In genomic region chr20:8414611-8415274, GRCh38 we compare ENCODE assay signal across 10 cellular contexts.
DNase-seq lines count a peak whose midpoint lies in the region; ATAC-seq and TF ChIP-seq lines count a peak whose summit lies in the region.
"Had no signal": no experiment of that assay in that cellular context is flagged by ENCODE, and none has a peak within 500 bp of the region (broad histone marks: within the 10 kb centered on the region; RNA-seq: fewer than 3 reads in every experiment).

No MANE protein-coding gene starts in this region.

- no peaks in the 10 kb centered on the region for H3K9me3 Mint-ChIP-seq in endothelial cell (ENCODE audit: unreplicated experiment)

- no peak overlapping the region for H3K4me3 ChIP-seq in BE2C (ENCODE audit: low read depth, low read length)
- no peak overlapping the region for H3K4me3 ChIP-seq in HEK293 (ENCODE audit: low read depth, low read length)
- H3K4me3 ChIP-seq: SJCRH30 had no signal

- no peaks in the 10 kb centered on the region for H3K27me3 Mint-ChIP-seq in endothelial cell (ENCODE audit: unreplicated experiment)

- no peak overlapping the region for H3K27ac Mint-ChIP-seq in endothelial cell (ENCODE audit: unreplicated experiment)

- H3K4me1 ChIP-seq in BE2C (peaks cover 32% of the 10 kb centered on the region), HEK293 (ENCODE audit: control insufficient read depth, insufficient read depth, low read length) (peaks cover 8% of the 10 kb centered on the region), foreskin keratinocyte (no peaks in the 10 kb centered on the region)

- H3K36me3 ChIP-seq in BE2C (no peaks in the 10 kb centered on the region), HEK293 (ENCODE audit: control insufficient read depth in 2 of 2, insufficient read depth in 1 of 2, low read length in 2 of 2) (no peaks in the 10 kb centered on the region)
- H3K36me3 ChIP-seq: SJCRH30 had no signal

- no peak for TF ChIP-seq CTCF in BE2C (IDR thresholded peaks at IDR 0.05; ENCODE audit: low read depth, low read length)
- TF ChIP-seq CTCF in HEK293 (tag by site-specific recombination; IDR thresholded peaks at IDR 0.05), result no peak
- no peak for TF ChIP-seq CTCF in foreskin keratinocyte (conservative IDR thresholded peaks at IDR 0.05)
- TF ChIP-seq CTCF in endothelial cell (IDR thresholded peaks at IDR 0.05; ENCODE audit: unreplicated experiment), result no peak

- DNase-seq in BE2C (peak; percentile 42), SHP77 treated with DMSO at 0.1 percent for 48 hours (lab: John Stamatoyannopoulos, UW) (peak; percentile 48), foreskin keratinocyte (peak; percentile 25 to 73), NCI-H187 (lab: John Stamatoyannopoulos, UW) (no peak), endothelial cell (ENCODE audit: low spot score) (no peak)
- DNase-seq: KBM-7 had no signal

- ATAC-seq in foreskin keratinocyte (no peak), HG03175 (IDR thresholded peaks at IDR 0.05; ENCODE audit: unreplicated experiment) (no peak), HG03354 (IDR thresholded peaks at IDR 0.05; ENCODE audit: poor library complexity, severe bottlenecking, unreplicated experiment) (no peak)

- no peak overlapping the region for H3K4me3 Mint-ChIP-seq in endothelial cell (ENCODE audit: unreplicated experiment)

- H3K27ac ChIP-seq in HEK293 (ENCODE audit: extremely low read depth, low read depth, low read length) (no peak overlapping the region), foreskin keratinocyte (no peak overlapping the region)
- H3K27ac ChIP-seq: SJCRH30 had no signal

- H3K9me3 ChIP-seq in BE2C (no peaks in the 10 kb centered on the region), HEK293 (ENCODE audit: control insufficient read depth, insufficient read depth, low read depth, low read length) (no peaks in the 10 kb centered on the region)
- H3K9me3 ChIP-seq: SJCRH30 had no signal

- no peaks in the 10 kb centered on the region for H3K36me3 Mint-ChIP-seq in endothelial cell (ENCODE audit: low read depth, unreplicated experiment)

- CTCF ChIA-PET in HEK293 (lab: Yijun Ruan, JAX), result interaction anchor here (1.0 to 1.5 kb wide), 3 partner anchors 11 to 27 kb away, joined by 3 to 5 read pairs (median 3); no protein-coding TSS in a partner anchor

- H3K27me3 ChIP-seq in BE2C (no peaks in the 10 kb centered on the region), foreskin keratinocyte (no peaks in the 10 kb centered on the region)
- H3K27me3 ChIP-seq: SJCRH30 had no signal

- POLR2A ChIA-PET in HEK293 (lab: Yijun Ruan, JAX), result no interaction called here

- H3K4me1 Mint-ChIP-seq in endothelial cell (ENCODE audit: unreplicated experiment), result no peaks in the 10 kb centered on the region

TF ChIP-seq in HEK293, 187 proteins besides CTCF, POLR2A, EP300 and RAD21 (continues in another document):
- TF ChIP-seq ZNF366 (tag by site-specific recombination; conservative IDR thresholded peaks at IDR 0.05) (peak; percentile 57; the same call in 1 of the 2 replicates), ZNF830 (tag by site-specific recombination; IDR thresholded peaks at IDR 0.05; ENCODE audit: low read depth) (no peak), ZNF629 (tag by site-specific recombination; IDR thresholded peaks at IDR 0.05) (peak; percentile 57; the same call in 1 of the 2 replicates), ZXDB (tag by site-specific recombination; IDR thresholded peaks at IDR 0.05) (no peak), ZNF19 (tag by site-specific recombination; IDR thresholded peaks at IDR 0.05; ENCODE audit: low read depth) (0 out of 2 replicates have a peak, but pooled peaks have one; percentile 48), GFI1B (tag by site-specific recombination; IDR thresholded peaks at IDR 0.05) (0 out of 2 replicates have a peak, but pooled peaks have one; percentile 48), ZNF521 (tag by site-specific recombination; IDR thresholded peaks at IDR 0.05) (no peak), SCRT2 (tag by site-specific recombination; IDR thresholded peaks at IDR 0.05) (peak; percentile 66), ZNF184 (tag by site-specific recombination; IDR thresholded peaks at IDR 0.05) (peak; percentile 59; the same call in 1 of the 2 replicates), PRDM4 (tag by site-specific recombination; IDR thresholded peaks at IDR 0.05) (0 out of 2 replicates have a peak, but pooled peaks have one; percentile 13)
- TF ChIP-seq, protein P1, sequence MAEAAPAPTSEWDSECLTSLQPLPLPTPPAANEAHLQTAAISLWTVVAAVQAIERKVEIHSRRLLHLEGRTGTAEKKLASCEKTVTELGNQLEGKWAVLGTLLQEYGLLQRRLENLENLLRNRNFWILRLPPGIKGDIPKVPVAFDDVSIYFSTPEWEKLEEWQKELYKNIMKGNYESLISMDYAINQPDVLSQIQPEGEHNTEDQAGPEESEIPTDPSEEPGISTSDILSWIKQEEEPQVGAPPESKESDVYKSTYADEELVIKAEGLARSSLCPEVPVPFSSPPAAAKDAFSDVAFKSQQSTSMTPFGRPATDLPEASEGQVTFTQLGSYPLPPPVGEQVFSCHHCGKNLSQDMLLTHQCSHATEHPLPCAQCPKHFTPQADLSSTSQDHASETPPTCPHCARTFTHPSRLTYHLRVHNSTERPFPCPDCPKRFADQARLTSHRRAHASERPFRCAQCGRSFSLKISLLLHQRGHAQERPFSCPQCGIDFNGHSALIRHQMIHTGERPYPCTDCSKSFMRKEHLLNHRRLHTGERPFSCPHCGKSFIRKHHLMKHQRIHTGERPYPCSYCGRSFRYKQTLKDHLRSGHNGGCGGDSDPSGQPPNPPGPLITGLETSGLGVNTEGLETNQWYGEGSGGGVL (tag by site-specific recombination; IDR thresholded peaks at IDR 0.05), result peak; percentile 62
- TF ChIP-seq, protein P2, sequence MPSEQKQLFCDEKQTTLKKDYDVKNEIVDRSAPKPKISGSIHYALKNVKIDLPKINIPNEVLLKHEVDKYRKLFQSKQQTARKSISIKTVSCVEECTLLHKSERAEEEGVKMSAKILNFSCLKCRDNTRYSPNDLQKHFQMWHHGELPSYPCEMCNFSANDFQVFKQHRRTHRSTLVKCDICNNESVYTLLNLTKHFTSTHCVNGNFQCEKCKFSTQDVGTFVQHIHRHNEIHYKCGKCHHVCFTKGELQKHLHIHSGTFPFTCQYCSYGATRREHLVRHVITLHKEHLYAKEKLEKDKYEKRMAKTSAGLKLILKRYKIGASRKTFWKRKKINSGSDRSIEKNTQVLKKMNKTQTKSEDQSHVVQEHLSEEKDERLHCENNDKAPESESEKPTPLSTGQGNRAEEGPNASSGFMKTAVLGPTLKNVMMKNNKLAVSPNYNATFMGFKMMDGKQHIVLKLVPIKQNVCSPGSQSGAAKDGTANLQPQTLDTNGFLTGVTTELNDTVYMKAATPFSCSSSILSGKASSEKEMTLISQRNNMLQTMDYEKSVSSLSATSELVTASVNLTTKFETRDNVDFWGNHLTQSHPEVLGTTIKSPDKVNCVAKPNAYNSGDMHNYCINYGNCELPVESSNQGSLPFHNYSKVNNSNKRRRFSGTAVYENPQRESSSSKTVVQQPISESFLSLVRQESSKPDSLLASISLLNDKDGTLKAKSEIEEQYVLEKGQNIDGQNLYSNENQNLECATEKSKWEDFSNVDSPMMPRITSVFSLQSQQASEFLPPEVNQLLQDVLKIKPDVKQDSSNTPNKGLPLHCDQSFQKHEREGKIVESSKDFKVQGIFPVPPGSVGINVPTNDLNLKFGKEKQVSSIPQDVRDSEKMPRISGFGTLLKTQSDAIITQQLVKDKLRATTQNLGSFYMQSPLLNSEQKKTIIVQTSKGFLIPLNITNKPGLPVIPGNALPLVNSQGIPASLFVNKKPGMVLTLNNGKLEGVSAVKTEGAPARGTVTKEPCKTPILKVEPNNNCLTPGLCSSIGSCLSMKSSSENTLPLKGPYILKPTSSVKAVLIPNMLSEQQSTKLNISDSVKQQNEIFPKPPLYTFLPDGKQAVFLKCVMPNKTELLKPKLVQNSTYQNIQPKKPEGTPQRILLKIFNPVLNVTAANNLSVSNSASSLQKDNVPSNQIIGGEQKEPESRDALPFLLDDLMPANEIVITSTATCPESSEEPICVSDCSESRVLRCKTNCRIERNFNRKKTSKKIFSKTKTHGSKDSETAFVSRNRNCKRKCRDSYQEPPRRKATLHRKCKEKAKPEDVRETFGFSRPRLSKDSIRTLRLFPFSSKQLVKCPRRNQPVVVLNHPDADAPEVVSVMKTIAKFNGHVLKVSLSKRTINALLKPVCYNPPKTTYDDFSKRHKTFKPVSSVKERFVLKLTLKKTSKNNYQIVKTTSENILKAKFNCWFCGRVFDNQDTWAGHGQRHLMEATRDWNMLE (tag by site-specific recombination; conservative IDR thresholded peaks at IDR 0.05; ENCODE audit: low read depth), result 0 out of 2 replicates have a peak, but pooled peaks have one; percentile 26

Comparison
In these comparisons a context has a peak if more than half of its experiments do, and no peak if none do; other contexts are left out.
1. DNase-seq: peak in BE2C (single experiment), SHP77 treated with DMSO at 0.1 percent for 48 hours (single experiment) and foreskin keratinocyte (2 of 2); none in NCI-H187 (0 of 2) and endothelial cell (single experiment).